Comparison of ENCODE assay signal across 1 cellular context in genomic region chr14:24398298-24398942, GRCh38.
TF ChIP-seq lines count a peak whose summit lies in the region.

No MANE protein-coding gene starts in this region.

TF ChIP-seq in IMR-90, 13 proteins besides CTCF, POLR2A, EP300 and RAD21 (continued from another document):
- TF ChIP-seq CHD1 (IDR thresholded peaks at IDR 0.05; ENCODE audit: low read depth, low read length) (no peak), RFX5 (IDR thresholded peaks at IDR 0.05; ENCODE audit: low read depth, low read length) (no peak), USF2 (IDR thresholded peaks at IDR 0.05; ENCODE audit: low read depth, low read length) (no peak), CEBPB (IDR thresholded peaks at IDR 0.05; ENCODE audit: low read depth, low read length) (no peak), RCOR1 (IDR thresholded peaks at IDR 0.05; ENCODE audit: insufficient replicate concordance, low read length) (no peak), MAZ (IDR thresholded peaks at IDR 0.05; ENCODE audit: borderline replicate concordance, low read depth, low read length) (no peak), NFE2L2 (IDR thresholded peaks at IDR 0.05; ENCODE audit: low read depth, low read length) (no peak)
TF ChIP-seq in IMR-90: peak in this region for 0.
